In genomic region chr16:85537795-85538401, GRCh38 we compare ENCODE assay signal across 28 cellular contexts.
DNase-seq lines count a peak whose midpoint lies in the region; ATAC-seq, FAIRE-seq and TF ChIP-seq lines count a peak whose summit lies in the region.
"Had no signal": no experiment of that assay in that cellular context is flagged by ENCODE, and none has a peak within 500 bp of the region (broad histone marks: within the 10 kb centered on the region; RNA-seq: fewer than 3 reads in every experiment).

No MANE protein-coding gene starts in this region.

- 40% methylated on average over 14 of the region's 17 CpGs for WGBS in HepG2 (ENCODE audit: low lambda C conversion rate)
- WGBS in psoas muscle, 3 donors: 33 to 44% (median 40%) methylated on average over 16 to 17 of the region's 17 CpGs

- peak overlapping the region; percentile 83 for H3K4me2 ChIP-seq in HepG2 (ENCODE audit: low read depth, low read length)
- H3K4me2 ChIP-seq: hepatocyte had no signal

- intact Hi-C loops in cardiac septum (cut with DNase I) (no loop called here), HepG2 (cut with micrococcal nuclease; ENCODE audit: unreplicated experiment) (no loop called here), psoas muscle (cut with DNase I) (no loop called here)

- no peak for TF ChIP-seq POLR2A in HepG2 (IDR thresholded peaks at IDR 0.05; ENCODE audit: insufficient read depth in 1 of 2, low read depth in 2 of 2, low read length in 2 of 2)

- H3K36me3 ChIP-seq in cardiac muscle cell: no peaks in the 10 kb centered on the region
- no peaks in the 10 kb centered on the region for H3K36me3 ChIP-seq in HepG2 (replicated peaks in 1 of 2; ENCODE audit: control insufficient read depth in 1 of 2, insufficient read depth in 2 of 2, low read length in 2 of 2)
- H3K36me3 ChIP-seq in psoas muscle (ENCODE audit: insufficient read depth in 1 of 2, low read depth in 1 of 2): no peaks in the 10 kb centered on the region
- H3K36me3 ChIP-seq: gastroesophageal sphincter, HAP-1, upper lobe of right lung had no signal

- no TSS peak for BruUV-seq in HepG2 (replicated peaks; lab: Mats Ljungman, UMichigan)

- TF ChIP-seq RAD21 in HepG2 (CRISPR knock-in tag; IDR thresholded peaks at IDR 0.05): no peak

- H3K9ac ChIP-seq in HepG2 (ENCODE audit: insufficient read depth, low read depth, low read length): peak overlapping the region; percentile 71

- peak; percentile 82 for FAIRE-seq in HepG2 (lab: Jason Lieb, UNC)
- FAIRE-seq: TTC549 had no signal

- no peak for DNase-seq in cardiac muscle cell (ENCODE audit: low read depth in 1 of 2, low spot score in 1 of 2)
- no peak for DNase-seq in cardiac septum (ENCODE audit: low spot score)
- DNase-seq in HepG2 (ENCODE audit: low spot score): no peak
- no peak for DNase-seq in psoas muscle
- no peak for DNase-seq in activated naive CD4-positive, alpha-beta T cell treated with anti-CD3 and anti-CD28 coated beads, Interleukin-2, amount 50 U/mL, for 72 hours (ENCODE audit: low spot score in 2 of 2)
- no peak for DNase-seq in islet precursor cell
- no peak for DNase-seq in activated effector memory CD4-positive, alpha-beta T cell treated with anti-CD3 and anti-CD28 coated beads, Interleukin-2, amount 50 U/mL, for 16 hours
- no peak for DNase-seq in HuH-7 (ENCODE audit: low spot score)
- DNase-seq: 8988T; activated CD4-positive, alpha-beta memory T cell treated with anti-CD3 and anti-CD28 coated beads for 36 hours; activated CD4-positive, CD25-positive, alpha-beta regulatory T cell treated with anti-CD3 and anti-CD28 coated beads, Interleukin-2, amount 50 U/mL, for 72 hours; activated naive CD4-positive, alpha-beta T cell treated with Interleukin-2 at 50 U/mL for 16 hours; CD4-positive, alpha-beta T cell; DMS 273 treated with DMSO at 0.1 percent for 48 hours; Karpas-422; left colon; NCI-H2029; NCI-H524; Right ventricle myocardium superior; stimulated activated naive B cell treated with anti-CD40 and anti-IgM and Interleukin-4, amounts not matched to agents 10 μg/mL and 1 μg/mL and 100 μg/mL, for 72 hours; substantia nigra; T-helper 17 cell; upper lobe of right lung had no signal

- in situ Hi-C loops in HepG2 (cut with HindIII; ENCODE audit: extremely low pct_ligation_motif_present, low pct_unique_long_range_greater_than_20kb): no loop called here

- POLR2A ChIA-PET in HepG2 (lab: Yijun Ruan, JAX): interaction anchor here (0.8 to 8.4 kb wide), 10 partner anchors 9 to 75 kb away, joined by 3 to 227 read pairs (median 6); partner anchors contain the start of gene GSE1

- no peak for TF ChIP-seq EP300 in HepG2 (IDR thresholded peaks at IDR 0.05; ENCODE audit: low read depth in 2 of 2, low read length in 2 of 2)
- TF ChIP-seq EP300 in HepG2 (CRISPR knock-in tag; IDR thresholded peaks at IDR 0.05; ENCODE audit: borderline replicate concordance): no peak

- H4K20me1 ChIP-seq in HepG2 (ENCODE audit: insufficient read depth, low read length): no peaks in the 10 kb centered on the region

- no peaks in the 10 kb centered on the region for H3K27me3 ChIP-seq in cardiac muscle cell
- no peaks in the 10 kb centered on the region for H3K27me3 ChIP-seq in HepG2 (ENCODE audit: control insufficient read depth in 1 of 2, insufficient read depth in 2 of 2, low read length in 2 of 2)
- H3K27me3 ChIP-seq in psoas muscle (ENCODE audit: insufficient read depth in 3 of 3, low read length in 2 of 3): no peaks in the 10 kb centered on the region
- H3K27me3 ChIP-seq: gastroesophageal sphincter, hepatocyte, upper lobe of right lung had no signal

- H3K4me1 ChIP-seq in cardiac muscle cell (ENCODE audit: low read depth) (peaks cover 68% of the 10 kb centered on the region), HepG2 (ENCODE audit: insufficient read depth, low read length) (peaks cover 100% of the 10 kb centered on the region), psoas muscle (peaks cover 38% of the 10 kb centered on the region)

- H2AFZ ChIP-seq in HepG2 (ENCODE audit: low read length): no peak overlapping the region
- H2AFZ ChIP-seq: hepatocyte had no signal

- TF ChIP-seq CTCF in cardiac muscle cell (IDR thresholded peaks at IDR 0.05; ENCODE audit: low read depth, low read length): no peak
- no peak for TF ChIP-seq CTCF in HepG2 (CRISPR knock-in tag; IDR thresholded peaks at IDR 0.05)
- TF ChIP-seq CTCF in psoas muscle (IDR thresholded peaks at IDR 0.05): no peak

- H3K79me2 ChIP-seq in HepG2 (ENCODE audit: insufficient read depth, low read length): peaks cover 16% of the 10 kb centered on the region

- no peaks in the 10 kb centered on the region for H3K9me3 Mint-ChIP-seq in activated naive CD4-positive, alpha-beta T cell treated with anti-CD3 and anti-CD28 coated beads, Interleukin-2, amount 50 U/mL, for 72 hours
- H3K9me3 Mint-ChIP-seq: CD4-positive, alpha-beta T cell; memory B cell had no signal

- no peak overlapping the region for H3K27ac Mint-ChIP-seq in activated naive CD4-positive, alpha-beta T cell treated with anti-CD3 and anti-CD28 coated beads, Interleukin-2, amount 50 U/mL, for 72 hours
- H3K27ac Mint-ChIP-seq: activated CD4-positive, alpha-beta memory T cell treated with anti-CD3 and anti-CD28 coated beads for 36 hours; CD4-positive, alpha-beta T cell; memory B cell; stimulated activated naive B cell treated with anti-CD40 and anti-IgM and Interleukin-4, amounts not matched to agents 10 μg/mL and 1 μg/mL and 100 μg/mL, for 72 hours; T-helper 17 cell had no signal

- ATAC-seq in HepG2 (no peak), psoas muscle (peak; percentile 15 to 58 (median 42))
- ATAC-seq in activated naive CD4-positive, alpha-beta T cell treated with anti-CD3 and anti-CD28 coated beads, Interleukin-2, amount 50 U/mL, for 72 hours: no peak
- ATAC-seq: gastroesophageal sphincter; left colon; stimulated activated naive B cell treated with anti-CD40 and anti-IgM and Interleukin-4, amounts not matched to agents 10 μg/mL and 1 μg/mL and 100 μg/mL, for 72 hours; T-helper 17 cell had no signal

- H3K27ac ChIP-seq in cardiac muscle cell (peak overlapping the region; percentile 93), HepG2 (ENCODE audit: extremely low read length, insufficient read depth, low read length) (peak overlapping the region; percentile 90), psoas muscle (peak overlapping the region; percentile 41)
- H3K27ac ChIP-seq: gastroesophageal sphincter, hepatocyte, upper lobe of right lung had no signal

- H3K9me3 ChIP-seq in cardiac muscle cell (ENCODE audit: low read depth): no peaks in the 10 kb centered on the region
- no peaks in the 10 kb centered on the region for H3K9me3 ChIP-seq in HepG2 (ENCODE audit: low read length)
- no peaks in the 10 kb centered on the region for H3K9me3 ChIP-seq in psoas muscle
- H3K9me3 ChIP-seq: upper lobe of right lung had no signal

- H3K4me3 ChIP-seq in cardiac muscle cell (no peak overlapping the region), HepG2 (replicated peaks in 1 of 3; ENCODE audit: insufficient read depth in 1 of 3, low read depth in 2 of 3, low read length in 3 of 3) (peak overlapping the region; percentile 35 to 74 (median 51)), psoas muscle (no peak overlapping the region)
- H3K4me3 ChIP-seq: gastroesophageal sphincter, HAP-1, hepatocyte, upper lobe of right lung had no signal

- H3K36me3 Mint-ChIP-seq in activated naive CD4-positive, alpha-beta T cell treated with anti-CD3 and anti-CD28 coated beads, Interleukin-2, amount 50 U/mL, for 72 hours: peaks cover 0 to 8% of the 10 kb centered on the region in 2 donors
- H3K36me3 Mint-ChIP-seq: activated CD4-positive, alpha-beta memory T cell treated with anti-CD3 and anti-CD28 coated beads for 36 hours; memory B cell had no signal

- CTCF ChIA-PET in HepG2 (lab: Yijun Ruan, JAX; ENCODE audit: low intra/inter-chr PET ratio, low total read pairs): no interaction called here

TF ChIP-seq in HepG2, 621 proteins besides CTCF, POLR2A, EP300 and RAD21 (continues in another document):
- TF ChIP-seq RFXAP (CRISPR knock-in tag; IDR thresholded peaks at IDR 0.05; ENCODE audit: borderline replicate concordance) (0 out of 2 replicates have a peak, but pooled peaks have one; percentile 69), ZNF296 (CRISPR knock-in tag; conservative IDR thresholded peaks at IDR 0.05) (0 out of 2 replicates have a peak, but pooled peaks have one; percentile 73), ZEB1 (IDR thresholded peaks at IDR 0.05; ENCODE audit: insufficient replicate concordance, low read depth) (peak; percentile 35), DPF2 (CRISPR knock-in tag; IDR thresholded peaks at IDR 0.05; ENCODE audit: borderline replicate concordance, low read depth) (no peak), ZNF777 (CRISPR knock-in tag; IDR thresholded peaks at IDR 0.05) (0 out of 2 replicates have a peak, but pooled peaks have one; percentile 33), KLF12 (CRISPR knock-in tag; IDR thresholded peaks at IDR 0.05; ENCODE audit: borderline replicate concordance) (no peak; the same call in 1 of the 2 replicates), BRD4 (CRISPR knock-in tag; IDR thresholded peaks at IDR 0.05) (peak; percentile 56; the same call in 1 of the 2 replicates), HNRNPL (IDR thresholded peaks at IDR 0.05; ENCODE audit: low read depth, low read length) (0 out of 2 replicates have a peak, but pooled peaks have one; percentile 6), FOXO4 (CRISPR knock-in tag; conservative IDR thresholded peaks at IDR 0.05) (0 out of 2 replicates have a peak, but pooled peaks have one; percentile 38)

Comparison
In these comparisons a context has a peak if more than half of its experiments do, and no peak if none do; other contexts are left out.
1. H3K27ac ChIP-seq: peak in every context shown above with its lines; median percentile 93 in cardiac muscle cell; 90 in HepG2; 41 in psoas muscle.
2. H3K4me3 ChIP-seq: peak in HepG2 (3 of 3); none in cardiac muscle cell (single experiment) and psoas muscle (single experiment).
3. ATAC-seq: peak in psoas muscle (4 of 4); none in HepG2 (single experiment) and activated naive CD4-positive, alpha-beta T cell treated with anti-CD3 and anti-CD28 coated beads, Interleukin-2, amount 50 U/mL, for 72 hours (0 of 2).